In the genomic region with DNA sequence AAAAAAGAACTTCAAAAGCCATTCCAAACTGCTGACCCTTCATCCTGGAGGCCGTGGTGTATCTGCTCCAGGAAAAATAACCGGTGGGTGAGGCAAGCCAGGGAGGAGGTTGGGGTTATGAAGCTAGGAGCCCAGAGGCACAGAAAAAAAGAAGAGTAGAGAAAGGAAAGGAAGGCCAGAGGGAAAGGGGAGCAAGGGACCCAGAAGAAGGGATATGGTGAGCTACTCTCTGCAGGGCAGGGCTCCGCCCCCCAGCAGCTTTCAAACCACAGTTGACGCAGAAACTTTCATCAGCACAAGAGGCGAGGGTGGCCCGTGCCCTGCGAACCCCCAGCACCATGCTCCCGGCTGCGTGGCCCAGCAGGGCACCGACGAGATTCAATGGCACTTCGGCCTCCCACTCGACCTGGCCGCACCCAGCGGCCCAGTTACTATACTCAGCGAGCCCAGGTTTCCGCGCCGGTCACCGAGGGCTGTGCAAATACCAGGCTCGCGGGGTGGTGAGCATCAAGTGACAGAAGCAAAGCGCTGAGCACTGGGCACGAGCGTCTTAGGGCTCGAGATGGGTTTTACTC, we compare ENCODE assay signal across 8 cellular contexts. TPM values are rescaled to one million over a fixed set of nuclear protein-coding genes. Genes with fewer than 3 reads are reported as not detected.
DNase-seq lines count a peak whose midpoint lies in the region; ATAC-seq, FAIRE-seq and TF ChIP-seq lines count a peak whose summit lies in the region.

No MANE protein-coding gene starts in this region.

- H3K4me3 Mint-ChIP-seq in activated CD8-positive, alpha-beta T cell treated with anti-CD3 and anti-CD28 coated beads, Interleukin-2, amount 10 ng/mL, durations not matched to agents 7 days and 5 days: peak overlapping the region; percentile 80

- peak overlapping the region; percentile 97 for H3K27ac Mint-ChIP-seq in activated CD8-positive, alpha-beta T cell treated with anti-CD3 and anti-CD28 coated beads, Interleukin-2, amount 10 ng/mL, durations not matched to agents 7 days and 5 days

- H3K36me3 ChIP-seq in A673 (ENCODE audit: insufficient read depth, low read length, poor library complexity, severe bottlenecking) (peaks cover 31% of the 10 kb centered on the region), H1 (ENCODE audit: control insufficient read depth in 2 of 4, insufficient read depth in 4 of 4, low read length in 3 of 4) (peaks cover 6 to 26% (median 19%) of the 10 kb centered on the region in 4 experiments), mucosa of descending colon (ENCODE audit: low read depth) (no peaks in the 10 kb centered on the region)

- TF ChIP-seq POLR2A in H1 (IDR thresholded peaks at IDR 0.05; ENCODE audit: control extremely low read depth in 1 of 2, low read depth in 2 of 2, low read length in 2 of 2): peak in 1 of 2 experiments; percentile 71; a peak in 1 of 3 replicates

- DNase-seq in A673 (ENCODE audit: low spot score) (peak; percentile 60), GM18507 (ENCODE audit: extremely low spot score, insufficient read length, low read depth) (peak; percentile 48), NCI-H2171 treated with DMSO at 0.1 percent for 48 hours (lab: John Stamatoyannopoulos, UW) (peak; percentile 35), H1 (ENCODE audit: low read depth in 1 of 2, low spot score in 2 of 2) (peak in 1 of 2 experiments; percentile 70), mucosa of descending colon (peak; percentile 56 to 76 (median 67))
- peak; percentile 85 for DNase-seq in activated CD8-positive, alpha-beta T cell treated with anti-CD3 and anti-CD28 coated beads, Interleukin-2, amount 10 ng/mL, durations not matched to agents 7 days and 5 days
- peak; percentile 47 to 61 for DNase-seq in stimulated activated CD8-positive, alpha-beta memory T cell treated with anti-CD3 and anti-CD28 coated beads, Interleukin-4, amount 100 ng/mL, for 4 hours (ENCODE audit: low read depth in 2 of 2, low spot score in 1 of 2)

- H3K27ac ChIP-seq in A673 (ENCODE audit: low read depth, low read length, poor library complexity, severe bottlenecking): peak overlapping the region; percentile 94
- peak overlapping the region; percentile 73; the same call in 1 of the 2 replicates for H3K27ac ChIP-seq in H1 (ENCODE audit: low read depth, low read length)

- CTCF ChIA-PET in A673 (lab: Charles Lee) (no interaction called here), H1 (lab: Charles Lee; ENCODE audit: partially characterized antibody) (interaction anchor here (0.8 to 1.3 kb wide), 4 partner anchors 10 to 78 kb away, joined by 3 to 4 read pairs (median 3); no protein-coding TSS in a partner anchor)
- CTCF ChIA-PET in activated CD8-positive, alpha-beta T cell treated with anti-CD3 and anti-CD28 coated beads, Interleukin-2, amount 10 ng/mL, durations not matched to agents 7 days and 5 days (lab: Charles Lee): interaction anchor here (0.6 to 1.8 kb wide), 7 partner anchors 9 to 509 kb away, joined by 3 to 16 read pairs (median 4); no protein-coding TSS in a partner anchor

- peaks cover 0 to 47% of the 10 kb centered on the region in 2 experiments for H3K79me2 ChIP-seq in H1 (ENCODE audit: control insufficient read depth in 1 of 2, insufficient read depth in 2 of 2, low read length in 2 of 2)

- peak; percentile 69 for FAIRE-seq in GM18507 (lab: Jason Lieb, UNC)
- no peak for FAIRE-seq in H1 (lab: Jason Lieb, UNC)

- H3K56ac ChIP-seq in H1 (replicated peaks; ENCODE audit: insufficient read length, low read depth, low read length): peak overlapping the region; percentile 60

- H3K27me3 ChIP-seq in A673 (replicated peaks; ENCODE audit: insufficient read depth, low read depth, low read length, poor library complexity) (no peaks in the 10 kb centered on the region), H1 (replicated peaks in 1 of 4; ENCODE audit: control insufficient read depth in 3 of 4, extremely low read depth in 1 of 4, insufficient read depth in 3 of 4, low read length in 3 of 4) (no peaks in the 10 kb centered on the region)

- H3K9me3 Mint-ChIP-seq in activated CD8-positive, alpha-beta T cell treated with anti-CD3 and anti-CD28 coated beads, Interleukin-2, amount 10 ng/mL, durations not matched to agents 7 days and 5 days (ENCODE audit: insufficient read depth): no peaks in the 10 kb centered on the region

- peaks cover 6% of the 10 kb centered on the region for H3K79me1 ChIP-seq in H1 (ENCODE audit: low read depth, low read length)

- no peak for TF ChIP-seq RAD21 in H1 (IDR thresholded peaks at IDR 0.05 in 1 of 2, conservative IDR thresholded peaks at IDR 0.05 in 1 of 2; ENCODE audit: low read depth in 2 of 2, low read length in 2 of 2)

- H3K4me1 ChIP-seq in A673 (ENCODE audit: insufficient read depth, low read length, poor library complexity, severe bottlenecking) (peaks cover 18% of the 10 kb centered on the region), H1 (replicated peaks in 1 of 4; ENCODE audit: control insufficient read depth in 3 of 4, insufficient read depth in 4 of 4, low read length in 3 of 4) (peaks cover 2 to 12% (median 5%) of the 10 kb centered on the region in 4 experiments; a peak in 6 of 7 replicates), mucosa of descending colon (ENCODE audit: low read depth) (peaks cover 5% of the 10 kb centered on the region)

- BruUV-seq in A673 (replicated peaks; lab: Mats Ljungman, UMichigan): no TSS peak

- peak overlapping the region; percentile 62 for H3K18ac ChIP-seq in H1 (ENCODE audit: extremely low read depth, low read length)

- no peak overlapping the region for H3K14ac ChIP-seq in H1 (ENCODE audit: insufficient read length)

- ATAC-seq in HG02938 (IDR thresholded peaks at IDR 0.05; ENCODE audit: unreplicated experiment) (peak; percentile 63), mucosa of descending colon (peak; percentile 76)
- ATAC-seq in activated CD8-positive, alpha-beta T cell treated with anti-CD3 and anti-CD28 coated beads, Interleukin-2, amount 10 ng/mL, durations not matched to agents 7 days and 5 days: peak; percentile 78

- no peak overlapping the region for H2BK20ac ChIP-seq in H1 (ENCODE audit: low read length)

- peak overlapping the region; percentile 87 to 98 (median 96) for H3K9ac ChIP-seq in H1 (replicated peaks in 1 of 4; ENCODE audit: extremely low read depth in 1 of 4, low read depth in 3 of 4, low read length in 3 of 4)

- no peak overlapping the region for H2AK5ac ChIP-seq in H1 (ENCODE audit: low read depth, low read length)

- peaks cover 9% of the 10 kb centered on the region; the same call in 1 of the 2 replicates for H3K23me2 ChIP-seq in H1 (ENCODE audit: low read depth, low read length)

- no peak overlapping the region for H2BK15ac ChIP-seq in H1 (ENCODE audit: low read length)

- no peaks in the 10 kb centered on the region for H3K27me3 Mint-ChIP-seq in activated CD8-positive, alpha-beta T cell treated with anti-CD3 and anti-CD28 coated beads, Interleukin-2, amount 10 ng/mL, durations not matched to agents 7 days and 5 days (ENCODE audit: low read depth)

- peak overlapping the region; percentile 49 for H4K91ac ChIP-seq in H1 (replicated peaks; ENCODE audit: insufficient read length, low read length)

- POLR2A ChIA-PET in A673 (lab: Charles Lee; ENCODE audit: low non-redundant PET) (interaction anchor here (0.6 kb wide), 1 partner anchor 401 kb away, joined by 5 read pairs; no protein-coding TSS in a partner anchor), H1 (lab: Charles Lee; ENCODE audit: partially characterized antibody) (interaction anchor here (0.6 to 2.2 kb wide), 20 partner anchors 9 to 240 kb away, joined by 3 to 24 read pairs (median 4); a partner anchor contains a TSS)
- POLR2A ChIA-PET in activated CD8-positive, alpha-beta T cell treated with anti-CD3 and anti-CD28 coated beads, Interleukin-2, amount 10 ng/mL, durations not matched to agents 7 days and 5 days (lab: Charles Lee): interaction anchor here (0.5 to 2.2 kb wide), 24 partner anchors 10 to 617 kb away, joined by 3 to 14 read pairs (median 4); a partner anchor contains a TSS

- no peak overlapping the region for H3K23ac ChIP-seq in H1 (ENCODE audit: insufficient read length)

- H2BK120ac ChIP-seq in H1 (replicated peaks; ENCODE audit: low read depth, low read length): no peak overlapping the region

- peak overlapping the region; percentile 86 to 93 for H3K4me2 ChIP-seq in H1 (ENCODE audit: insufficient read depth in 1 of 2, low read depth in 2 of 2, low read length in 2 of 2)

- H4K5ac ChIP-seq in H1 (ENCODE audit: insufficient read length, low read depth, low read length): no peak overlapping the region

- H3K4me1 Mint-ChIP-seq in activated CD8-positive, alpha-beta T cell treated with anti-CD3 and anti-CD28 coated beads, Interleukin-2, amount 10 ng/mL, durations not matched to agents 7 days and 5 days (ENCODE audit: low read depth): peaks cover 51% of the 10 kb centered on the region

- intact Hi-C loops in A673 (cut with micrococcal nuclease; ENCODE audit: unreplicated experiment): no loop called here
- intact Hi-C loops in mucosa of descending colon (cut with DNase I, micrococcal nuclease): no loop called here

- peak overlapping the region; percentile 99 for H4K8ac ChIP-seq in H1 (ENCODE audit: extremely low read depth, insufficient read depth, low read length)

- no peak for TF ChIP-seq EP300 in H1 (IDR thresholded peaks at IDR 0.05; ENCODE audit: borderline replicate concordance in 1 of 2, low read depth in 2 of 2, low read length in 2 of 2)

- H2BK5ac ChIP-seq in H1 (ENCODE audit: low read depth, low read length): no peak overlapping the region

- peak overlapping the region; percentile 13; the same call in 1 of the 2 replicates for H2AFZ ChIP-seq in H1 (ENCODE audit: low read length)

- H4K20me1 ChIP-seq in H1 (replicated peaks in 1 of 2; ENCODE audit: control insufficient read depth in 1 of 2, insufficient read depth in 2 of 2, low read length in 2 of 2): peaks cover 6 to 15% of the 10 kb centered on the region in 2 experiments

- no peaks in the 10 kb centered on the region for H3K9me3 ChIP-seq in A673 (ENCODE audit: low read depth, low read length, poor library complexity, severe bottlenecking)
- H3K9me3 ChIP-seq in H1 (ENCODE audit: insufficient read depth in 2 of 2, low read depth in 1 of 2, low read length in 1 of 2): no peaks in the 10 kb centered on the region
- no peaks in the 10 kb centered on the region for H3K9me3 ChIP-seq in mucosa of descending colon

- TF ChIP-seq CTCF in A673 (conservative IDR thresholded peaks at IDR 0.05; ENCODE audit: low read depth, low read length) (no peak), H1 (IDR thresholded peaks at IDR 0.05; ENCODE audit: control extremely low read depth in 1 of 3, insufficient read depth in 1 of 3, low read depth in 1 of 3, low read length in 3 of 3) (no peak), mucosa of descending colon (IDR thresholded peaks at IDR 0.05) (no peak)

- H3K4ac ChIP-seq in H1 (replicated peaks; ENCODE audit: insufficient read length, low read depth, low read length): no peak overlapping the region

- H2BK12ac ChIP-seq in H1 (ENCODE audit: low read depth, low read length): no peak overlapping the region; the same call in 1 of the 2 replicates

- 2% methylated on average over 25 of the region's 26 CpGs; no CpG with 5 or more reads in 1 of the 2 experiments for WGBS in H1 (ENCODE audit: extremely low coverage in 1 of 2, insufficient coverage in 1 of 2, insufficient read length in 1 of 2, insufficient replicate concordance in 2 of 2, low coverage in 1 of 2, low lambda C conversion rate in 2 of 2, missing lambda C conversion rate in 1 of 2), 2 experiments

- H3K4me3 ChIP-seq in A673 (ENCODE audit: low read depth, low read length, poor library complexity, severe bottlenecking) (peak overlapping the region; percentile 89), H1 (ENCODE audit: extremely low read depth in 1 of 4, insufficient read depth in 2 of 4, low read depth in 3 of 4, low read length in 4 of 4) (peak overlapping the region; percentile 83 to 97 (median 88)), mucosa of descending colon (peak overlapping the region; percentile 59)

- H3K36me3 Mint-ChIP-seq in activated CD8-positive, alpha-beta T cell treated with anti-CD3 and anti-CD28 coated beads, Interleukin-2, amount 10 ng/mL, durations not matched to agents 7 days and 5 days (ENCODE audit: low read depth): peaks cover 49% of the 10 kb centered on the region

RNA-seq across cellular contexts. Expression of a gene that starts 0.7 kb away (rescaled TPM):
- total RNA-seq in A673 (2021): 101 and 111 TPM in 2 replicates
- 100 to 1,000 TPM; 144 to 145 TPM for total RNA-seq in activated CD8-positive, alpha-beta T cell treated with anti-CD3 and anti-CD28 coated beads, Interleukin-2, amount 10 ng/mL, durations not matched to agents 7 days and 5 days
- total RNA-seq in H1 (2021; fragmentation: NEBNext Ultra II Directional; extraction: Animal tissue kit (Norgen Biotek cat#: 25700)): 132 and 134 TPM in 2 replicates
- polyA plus RNA-seq in H1 (2011; rRNA removed): 42.3 and 60.2 TPM in 2 replicates
- 75.4 TPM for polyA plus RNA-seq in H1 (2011; cell fraction: cytosol; rRNA removed)
- polyA plus RNA-seq in H1 (2011; cell fraction: nucleus; rRNA removed): 35.6 TPM
- 89.0 to 133 TPM (median 103 TPM) in 4 replicates for polyA plus RNA-seq in H1 (2012, experiment 1 of 2)
- polyA plus RNA-seq in H1 (2012, experiment 2 of 2): 9.6 TPM
- polyA plus RNA-seq in H1 (2013, experiment 1 of 2): 66.7 TPM
- polyA plus RNA-seq in H1 (2013, experiment 2 of 2): 65.1 TPM
- polyA minus RNA-seq in H1 (2011; rRNA and poly(A)+ RNA removed): 133 and 159 TPM in 2 replicates
- 65.2 TPM for polyA minus RNA-seq in H1 (2011; cell fraction: cytosol; rRNA and poly(A)+ RNA removed)
- 63.7 TPM for polyA minus RNA-seq in H1 (2011; cell fraction: nucleus; rRNA and poly(A)+ RNA removed)
- total RNA-seq in mucosa of descending colon: 10 to 100 TPM in 1 of 3 donors, 1 to 10 TPM in 2; 8.4 to 19.8 (median 8.9) TPM

RNA-seq across cellular contexts. Expression of a gene that starts 38.6 kb away (rescaled TPM):
- total RNA-seq in A673 (2021): 0.37 and 0.39 TPM in 2 replicates
- under 1 TPM; 0.18 to 0.34 TPM for total RNA-seq in activated CD8-positive, alpha-beta T cell treated with anti-CD3 and anti-CD28 coated beads, Interleukin-2, amount 10 ng/mL, durations not matched to agents 7 days and 5 days
- total RNA-seq in H1 (2021; fragmentation: NEBNext Ultra II Directional; extraction: Animal tissue kit (Norgen Biotek cat#: 25700)): 0.06 and 0.11 TPM in 2 replicates
- 0.03 TPM in 1 of 2 replicates, not detected in the other for polyA plus RNA-seq in H1 (2011; rRNA removed)
- polyA plus RNA-seq in H1 (2011; cell fraction: cytosol; rRNA removed): not detected
- 0.04 TPM for polyA plus RNA-seq in H1 (2011; cell fraction: nucleus; rRNA removed)
- polyA plus RNA-seq in H1 (2012, experiment 1 of 2): not detected in 4 replicates
- polyA plus RNA-seq in H1 (2012, experiment 2 of 2): not detected
- polyA plus RNA-seq in H1 (2013, experiment 1 of 2): 0.02 TPM
- 0.02 TPM for polyA plus RNA-seq in H1 (2013, experiment 2 of 2)
- polyA minus RNA-seq in H1 (2011; rRNA and poly(A)+ RNA removed): 0.05 and 0.06 TPM in 2 replicates
- polyA minus RNA-seq in H1 (2011; cell fraction: cytosol; rRNA and poly(A)+ RNA removed): not detected
- 0.20 TPM for polyA minus RNA-seq in H1 (2011; cell fraction: nucleus; rRNA and poly(A)+ RNA removed)
- under 1 TPM; 0.09 to 0.19 (median 0.09) TPM for total RNA-seq in mucosa of descending colon
